ENCODE assay signal across 1 cellular context in the genomic region with DNA sequence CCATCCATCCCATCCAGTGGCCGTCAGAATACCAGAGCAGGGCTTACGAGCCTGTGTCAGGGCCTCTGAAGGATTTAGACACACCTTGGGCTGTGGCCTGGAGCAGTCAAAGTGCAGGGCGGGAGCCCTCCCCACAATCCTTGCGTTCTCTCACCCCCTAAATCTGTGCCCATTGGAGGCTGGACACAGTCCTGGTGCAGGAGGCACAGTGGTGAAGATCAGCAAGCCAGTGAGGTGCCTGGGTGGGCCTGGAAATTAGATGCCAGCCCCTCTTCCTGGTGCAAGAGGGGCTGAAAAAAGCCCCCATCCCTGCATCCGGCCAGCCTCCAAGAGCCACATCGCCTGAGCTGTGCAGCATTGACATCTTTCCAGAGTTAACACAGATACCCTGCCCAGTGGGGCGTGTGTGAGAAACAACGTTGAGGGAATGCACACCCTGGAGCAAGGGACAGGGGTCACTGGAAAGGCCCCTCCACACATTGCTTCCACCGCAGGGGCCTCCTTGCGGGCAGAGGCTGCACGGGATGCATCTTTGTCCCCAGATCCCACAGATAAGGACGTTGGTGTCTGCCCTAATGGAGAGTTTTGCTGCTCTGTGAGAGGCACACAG.
TF ChIP-seq lines count a peak whose summit lies in the region.

No MANE protein-coding gene starts in this region.

TF ChIP-seq in WTC11, 78 proteins besides CTCF, POLR2A, EP300 and RAD21 (continued from another document):
- no peak for TF ChIP-seq ZNF532 (CRISPR knock-in tag; IDR thresholded peaks at IDR 0.05; ENCODE audit: borderline replicate concordance)
- no peak for TF ChIP-seq GTF2I (CRISPR knock-in tag; conservative IDR thresholded peaks at IDR 0.05)
- no peak for TF ChIP-seq NFATC4 (CRISPR knock-in tag; IDR thresholded peaks at IDR 0.05)
- TF ChIP-seq, protein P1, sequence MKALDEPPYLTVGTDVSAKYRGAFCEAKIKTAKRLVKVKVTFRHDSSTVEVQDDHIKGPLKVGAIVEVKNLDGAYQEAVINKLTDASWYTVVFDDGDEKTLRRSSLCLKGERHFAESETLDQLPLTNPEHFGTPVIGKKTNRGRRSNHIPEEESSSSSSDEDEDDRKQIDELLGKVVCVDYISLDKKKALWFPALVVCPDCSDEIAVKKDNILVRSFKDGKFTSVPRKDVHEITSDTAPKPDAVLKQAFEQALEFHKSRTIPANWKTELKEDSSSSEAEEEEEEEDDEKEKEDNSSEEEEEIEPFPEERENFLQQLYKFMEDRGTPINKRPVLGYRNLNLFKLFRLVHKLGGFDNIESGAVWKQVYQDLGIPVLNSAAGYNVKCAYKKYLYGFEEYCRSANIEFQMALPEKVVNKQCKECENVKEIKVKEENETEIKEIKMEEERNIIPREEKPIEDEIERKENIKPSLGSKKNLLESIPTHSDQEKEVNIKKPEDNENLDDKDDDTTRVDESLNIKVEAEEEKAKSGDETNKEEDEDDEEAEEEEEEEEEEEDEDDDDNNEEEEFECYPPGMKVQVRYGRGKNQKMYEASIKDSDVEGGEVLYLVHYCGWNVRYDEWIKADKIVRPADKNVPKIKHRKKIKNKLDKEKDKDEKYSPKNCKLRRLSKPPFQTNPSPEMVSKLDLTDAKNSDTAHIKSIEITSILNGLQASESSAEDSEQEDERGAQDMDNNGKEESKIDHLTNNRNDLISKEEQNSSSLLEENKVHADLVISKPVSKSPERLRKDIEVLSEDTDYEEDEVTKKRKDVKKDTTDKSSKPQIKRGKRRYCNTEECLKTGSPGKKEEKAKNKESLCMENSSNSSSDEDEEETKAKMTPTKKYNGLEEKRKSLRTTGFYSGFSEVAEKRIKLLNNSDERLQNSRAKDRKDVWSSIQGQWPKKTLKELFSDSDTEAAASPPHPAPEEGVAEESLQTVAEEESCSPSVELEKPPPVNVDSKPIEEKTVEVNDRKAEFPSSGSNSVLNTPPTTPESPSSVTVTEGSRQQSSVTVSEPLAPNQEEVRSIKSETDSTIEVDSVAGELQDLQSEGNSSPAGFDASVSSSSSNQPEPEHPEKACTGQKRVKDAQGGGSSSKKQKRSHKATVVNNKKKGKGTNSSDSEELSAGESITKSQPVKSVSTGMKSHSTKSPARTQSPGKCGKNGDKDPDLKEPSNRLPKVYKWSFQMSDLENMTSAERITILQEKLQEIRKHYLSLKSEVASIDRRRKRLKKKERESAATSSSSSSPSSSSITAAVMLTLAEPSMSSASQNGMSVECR (CRISPR knock-in tag; IDR thresholded peaks at IDR 0.05; ENCODE audit: borderline replicate concordance), result no peak
- TF ChIP-seq FOXP4 (CRISPR knock-in tag; IDR thresholded peaks at IDR 0.05), result no peak
